Comparison of ENCODE assay signal across 1 cellular context in genomic region chr17:18087610-18088491, GRCh38.
TF ChIP-seq lines count a peak whose summit lies in the region.

DRG2 (plus strand) TSS chr17:18087948; CDS start chr17:18088024, 76 bp downstream.

TF ChIP-seq in HepG2, 621 proteins besides CTCF, POLR2A, EP300 and RAD21 (continued from another document and continues in another):
- TF ChIP-seq ZHX2 (IDR thresholded peaks at IDR 0.05; ENCODE audit: low read depth) = peak; percentile 86
- TF ChIP-seq ZHX2 (CRISPR knock-in tag; IDR thresholded peaks at IDR 0.05; ENCODE audit: borderline replicate concordance) = no peak
- TF ChIP-seq SMARCE1 (IDR thresholded peaks at IDR 0.05; ENCODE audit: borderline replicate concordance) = no peak
- TF ChIP-seq ZBTB33 (CRISPR knock-in tag; IDR thresholded peaks at IDR 0.05) = peak; percentile 79
- TF ChIP-seq TBX2 (CRISPR knock-in tag; IDR thresholded peaks at IDR 0.05; ENCODE audit: borderline replicate concordance) = peak; percentile 93
- TF ChIP-seq ZNF317 (CRISPR knock-in tag; IDR thresholded peaks at IDR 0.05) = peak; percentile 91
- peak; percentile 83 for TF ChIP-seq ZBTB40 (IDR thresholded peaks at IDR 0.05)
- peak; percentile 87 for TF ChIP-seq ZBTB40 (CRISPR knock-in tag; IDR thresholded peaks at IDR 0.05)
- TF ChIP-seq ZNF253 (CRISPR knock-in tag; IDR thresholded peaks at IDR 0.05; ENCODE audit: borderline replicate concordance) = no peak
- TF ChIP-seq ZNF430 (CRISPR knock-in tag; IDR thresholded peaks at IDR 0.05) = peak; percentile 90
- peak; percentile 77 for TF ChIP-seq ZBTB4 (CRISPR knock-in tag; IDR thresholded peaks at IDR 0.05; ENCODE audit: borderline replicate concordance)
- peak; percentile 71; the same call in 1 of the 2 replicates for TF ChIP-seq ZNF737 (CRISPR knock-in tag; IDR thresholded peaks at IDR 0.05; ENCODE audit: borderline replicate concordance)
- 0 out of 2 replicates have a peak, but pooled peaks have one; percentile 61 for TF ChIP-seq SNAPC2 (CRISPR knock-in tag; IDR thresholded peaks at IDR 0.05)
- no peak for TF ChIP-seq MTERF4 (CRISPR knock-in tag; IDR thresholded peaks at IDR 0.05)
- TF ChIP-seq EEA1 (CRISPR knock-in tag; IDR thresholded peaks at IDR 0.05; ENCODE audit: borderline replicate concordance) = no peak
- peak; percentile 72; the same call in 1 of the 2 replicates for TF ChIP-seq PITX1 (CRISPR knock-in tag; IDR thresholded peaks at IDR 0.05)
- peak; percentile 97 for TF ChIP-seq IKZF5 (CRISPR knock-in tag; IDR thresholded peaks at IDR 0.05)
- no peak for TF ChIP-seq KLF13 (CRISPR knock-in tag; IDR thresholded peaks at IDR 0.05)
- TF ChIP-seq TMF1 (CRISPR knock-in tag; IDR thresholded peaks at IDR 0.05; ENCODE audit: low read depth) = peak; percentile 78
- TF ChIP-seq ZNF776 (CRISPR knock-in tag; IDR thresholded peaks at IDR 0.05) = no peak
- peak; percentile 47; the same call in 1 of the 2 replicates for TF ChIP-seq ZBTB21 (CRISPR knock-in tag; IDR thresholded peaks at IDR 0.05)
- peak; percentile 99 for TF ChIP-seq YEATS4 (CRISPR knock-in tag; IDR thresholded peaks at IDR 0.05; ENCODE audit: borderline replicate concordance)
- TF ChIP-seq FOXP4 (CRISPR knock-in tag; IDR thresholded peaks at IDR 0.05) = peak; percentile 87
- TF ChIP-seq NCOA1 (CRISPR knock-in tag; IDR thresholded peaks at IDR 0.05) = peak; percentile 91
- TF ChIP-seq KDM6A (CRISPR knock-in tag; IDR thresholded peaks at IDR 0.05; ENCODE audit: low read depth) = peak; percentile 29
- TF ChIP-seq ZBTB8A (CRISPR knock-in tag; IDR thresholded peaks at IDR 0.05; ENCODE audit: borderline replicate concordance, low read depth) = no peak; the same call in 1 of the 2 replicates
- TF ChIP-seq MED1 (CRISPR knock-in tag; IDR thresholded peaks at IDR 0.05) = peak; percentile 95
